ENCODE assay signal across 19 cellular contexts in genomic region chr4:176779421-176779820, GRCh38. TPM values are rescaled to one million over a fixed set of nuclear protein-coding genes. Genes with fewer than 3 reads are reported as not detected.
DNase-seq lines count a peak whose midpoint lies in the region; ATAC-seq, FAIRE-seq and TF ChIP-seq lines count a peak whose summit lies in the region.
"Had no signal": no experiment of that assay in that cellular context is flagged by ENCODE, and none has a peak within 500 bp of the region (broad histone marks: within the 10 kb centered on the region; RNA-seq: fewer than 3 reads in every experiment).

No MANE protein-coding gene starts in this region.

- peak overlapping the region; percentile 38; the same call in 1 of the 2 replicates for H2BK20ac ChIP-seq in IMR-90 (ENCODE audit: low read depth, low read length)

- no TSS peak for BruUV-seq in IMR-90 (replicated peaks; lab: Mats Ljungman, UMichigan)
- BruUV-seq in PC-9 (replicated peaks; lab: Mats Ljungman, UMichigan), result no TSS peak

- H3K9me3 ChIP-seq in IMR-90 (ENCODE audit: control insufficient read depth, insufficient read depth, low read length), result no peaks in the 10 kb centered on the region
- no peaks in the 10 kb centered on the region for H3K9me3 ChIP-seq in astrocyte (ENCODE audit: insufficient read depth, low read depth, low read length)
- H3K9me3 ChIP-seq in osteoblast (ENCODE audit: low read depth, low read length), result no peaks in the 10 kb centered on the region
- no peaks in the 10 kb centered on the region for H3K9me3 ChIP-seq in PC-9 (ENCODE audit: insufficient read depth, low read depth)
- H3K9me3 ChIP-seq in uterus, result no peaks in the 10 kb centered on the region
- H3K9me3 ChIP-seq: Peyer's patch had no signal

- no peak for TF ChIP-seq RAD21 in IMR-90 (IDR thresholded peaks at IDR 0.05; ENCODE audit: low read length)

- no peaks in the 10 kb centered on the region for H3K9me3 Mint-ChIP-seq in astrocyte (ENCODE audit: unreplicated experiment)
- H3K9me3 Mint-ChIP-seq in activated T-cell treated with anti-CD3 and anti-CD28 coated beads, Interleukin-2, amount 50 U/mL, for 72 hours, result peaks cover 0 to 1% of the 10 kb centered on the region in 2 donors

- H3K36me3 Mint-ChIP-seq in astrocyte (ENCODE audit: low read depth, unreplicated experiment), result no peaks in the 10 kb centered on the region
- H3K36me3 Mint-ChIP-seq in activated T-cell treated with anti-CD3 and anti-CD28 coated beads, Interleukin-2, amount 50 U/mL, for 72 hours (ENCODE audit: insufficient read depth in 2 of 2), result no peaks in the 10 kb centered on the region

- in situ Hi-C loops in ACHN (cut with HindIII; ENCODE audit: low pct_ligation_motif_present, low pct_unique_long_range_greater_than_20kb, low sequenced_read_pairs), result no loop called here
- in situ Hi-C loops in IMR-90 (cut with MboI; ENCODE audit: low sequenced_read_pairs), result loop anchor here (25.0 kb wide), 2 partner anchors 392 to 558 kb away; no protein-coding TSS in a partner anchor

- H3K79me1 ChIP-seq in IMR-90 (ENCODE audit: low read depth in 1 of 2, low read length in 2 of 2), result peaks cover 0 to 8% of the 10 kb centered on the region in 2 experiments; a peak in 2 of 4 replicates

- TF ChIP-seq POLR2A in IMR-90 (IDR thresholded peaks at IDR 0.05; ENCODE audit: low read depth, low read length) (no peak), uterus (IDR thresholded peaks at IDR 0.05) (no peak)

- no peak overlapping the region for H3K4me3 ChIP-seq in IMR-90 (ENCODE audit: insufficient read depth, low read depth, low read length)
- no peak overlapping the region for H3K4me3 ChIP-seq in astrocyte (ENCODE audit: insufficient read depth, low read depth, low read length)
- H3K4me3 ChIP-seq in osteoblast (ENCODE audit: insufficient read depth, low read length), result no peak overlapping the region
- no peak overlapping the region for H3K4me3 ChIP-seq in PC-9
- H3K4me3 ChIP-seq in uterus, result no peak overlapping the region
- H3K4me3 ChIP-seq: Peyer's patch had no signal

- DNase-seq in ACHN, result peak; percentile 72
- no peak for DNase-seq in IMR-90
- DNase-seq in astrocyte (ENCODE audit: low read depth), result no peak
- no peak for DNase-seq in osteoblast (ENCODE audit: insufficient read length, low spot score, missing footprints)
- no peak for DNase-seq in activated T-cell treated with anti-CD3 and anti-CD28 coated beads, Interleukin-2, amount 50 U/mL, for 72 hours
- DNase-seq in PC-9, result no peak
- DNase-seq in DMS79 treated with DMSO at 0.1 percent for 48 hours (lab: John Stamatoyannopoulos, UW), result no peak
- no peak for DNase-seq in uterus
- DNase-seq: C1 segment of cervical spinal cord, DMS79, NCI-H1417 treated with DMSO at 0.1 percent for 48 hours, NCI-H187 treated with DMSO at 0.1 percent for 48 hours, NCI-H226, NCI-H524 treated with DMSO at 0.1 percent for 48 hours, Peyer's patch, SHP77 had no signal

- H4K20me1 ChIP-seq in IMR-90 (ENCODE audit: insufficient read depth, low read length) (peaks cover 59% of the 10 kb centered on the region; the same call in 1 of the 2 replicates), astrocyte (ENCODE audit: insufficient read depth, low read length) (peaks cover 5% of the 10 kb centered on the region), osteoblast (ENCODE audit: insufficient read depth, low read length) (peaks cover 73% of the 10 kb centered on the region), PC-9 (ENCODE audit: insufficient read depth) (no peaks in the 10 kb centered on the region)

- H2AFZ ChIP-seq in IMR-90 (replicated peaks; ENCODE audit: low read length, poor library complexity) (no peak overlapping the region), astrocyte (ENCODE audit: low read depth, low read length) (no peak overlapping the region), osteoblast (ENCODE audit: low read length) (no peak overlapping the region), PC-9 (no peak overlapping the region)

- 0 out of 2 replicates have a peak overlapping the region, but pooled peaks have one; percentile 25 for H4K5ac ChIP-seq in IMR-90 (ENCODE audit: low read depth, low read length)

- H3K9ac ChIP-seq in IMR-90 (ENCODE audit: low read depth, low read length) (no peak overlapping the region), astrocyte (ENCODE audit: low read length) (no peak overlapping the region)
- H3K9ac ChIP-seq: KMS-11 had no signal

- H4K8ac ChIP-seq in IMR-90 (ENCODE audit: low read depth in 2 of 2, low read length in 2 of 2), result no peak overlapping the region

- peaks cover 30% of the 10 kb centered on the region for H3K4me1 Mint-ChIP-seq in astrocyte (ENCODE audit: low read depth, unreplicated experiment)
- no peaks in the 10 kb centered on the region for H3K4me1 Mint-ChIP-seq in activated T-cell treated with anti-CD3 and anti-CD28 coated beads, Interleukin-2, amount 50 U/mL, for 72 hours (ENCODE audit: low read depth)

- TF ChIP-seq CTCF in IMR-90 (conservative IDR thresholded peaks at IDR 0.05; ENCODE audit: low read depth, low read length) (no peak), astrocyte (IDR thresholded peaks at IDR 0.05; ENCODE audit: insufficient read depth, low read depth, low read length) (no peak), osteoblast (IDR thresholded peaks at IDR 0.05; ENCODE audit: extremely low read depth, low read depth, low read length) (no peak), PC-9 (conservative IDR thresholded peaks at IDR 0.05) (no peak), uterus (IDR thresholded peaks at IDR 0.05) (no peak)

- no peak overlapping the region for H3K56ac ChIP-seq in IMR-90 (ENCODE audit: extremely low read depth, insufficient read depth, low read length)

- no peak for ATAC-seq in IMR-90 (ENCODE audit: low read depth)
- ATAC-seq in activated T-cell treated with anti-CD3 and anti-CD28 coated beads, Interleukin-2, amount 50 U/mL, for 72 hours (replicated peaks in 1 of 2), result no peak

- peak overlapping the region; percentile 29; the same call in 1 of the 3 replicates for H2BK15ac ChIP-seq in IMR-90 (ENCODE audit: low read depth, low read length)

- 100% methylated on average over 1 of the region's 4 CpGs; no CpG with 5 or more reads in 1 of the 2 experiments for WGBS in IMR-90 (ENCODE audit: extremely low coverage in 2 of 2, insufficient read length in 1 of 2), 2 experiments

- H4K91ac ChIP-seq in IMR-90 (ENCODE audit: insufficient read depth, low read depth, low read length), result peak overlapping the region; percentile 15; the same call in 1 of the 2 replicates

- H3K9me1 ChIP-seq in IMR-90 (ENCODE audit: insufficient read depth, low read length), result peaks cover 3% of the 10 kb centered on the region; the same call in 1 of the 2 replicates

- H3K4me2 ChIP-seq in IMR-90 (ENCODE audit: low read depth, low read length) (no peak overlapping the region), astrocyte (ENCODE audit: low read length) (no peak overlapping the region), osteoblast (ENCODE audit: insufficient read depth, low read length) (peak overlapping the region; percentile 53), PC-9 (no peak overlapping the region)
- H3K4me2 ChIP-seq: KMS-11 had no signal

- no peak overlapping the region for H2AK9ac ChIP-seq in IMR-90 (replicated peaks; ENCODE audit: low read depth, low read length, poor library complexity)

- H3K9me2 ChIP-seq in PC-9 (ENCODE audit: insufficient read depth), result no peaks in the 10 kb centered on the region

- FAIRE-seq in astrocyte (lab: Jason Lieb, UNC), result no peak
- FAIRE-seq: H54 had no signal

- dilution Hi-C loops in IMR-90 (cut with HindIII; ENCODE audit: low sequenced_read_pairs, unreplicated experiment), result no loop called here

- H3K4me3 Mint-ChIP-seq in astrocyte (ENCODE audit: unreplicated experiment), result no peak overlapping the region
- no peak overlapping the region for H3K4me3 Mint-ChIP-seq in activated T-cell treated with anti-CD3 and anti-CD28 coated beads, Interleukin-2, amount 50 U/mL, for 72 hours

- H3K36me3 ChIP-seq in IMR-90 (ENCODE audit: control insufficient read depth, insufficient read depth, low read length) (no peaks in the 10 kb centered on the region), astrocyte (ENCODE audit: insufficient read depth, low read length) (no peaks in the 10 kb centered on the region), osteoblast (ENCODE audit: insufficient read depth, low read length) (peaks cover 20% of the 10 kb centered on the region), PC-9 (ENCODE audit: low read depth) (no peaks in the 10 kb centered on the region), uterus (no peaks in the 10 kb centered on the region)
- H3K36me3 ChIP-seq: Peyer's patch had no signal

- POLR2A ChIA-PET in IMR-90 (lab: Charles Lee; ENCODE audit: unreplicated experiment), result no interaction called here
- POLR2A ChIA-PET in PC-9 (lab: Charles Lee; ENCODE audit: unreplicated experiment), result no interaction called here

- peak overlapping the region; percentile 77 for H2BK5ac ChIP-seq in IMR-90 (ENCODE audit: low read depth, low read length, poor library complexity, severe bottlenecking)

- no peak overlapping the region for H3K14ac ChIP-seq in IMR-90 (replicated peaks; ENCODE audit: low read depth, low read length)

- CTCF ChIA-PET in IMR-90 (lab: Yijun Ruan, JAX) (interaction anchor here (1.0 kb wide), 1 partner anchor 9 kb away, joined by 3 read pairs; no protein-coding TSS in a partner anchor), PC-9 (lab: Charles Lee) (no interaction called here)

- no peak overlapping the region; the same call in 1 of the 2 replicates for H3K18ac ChIP-seq in IMR-90 (ENCODE audit: low read depth, low read length)

- H3K23ac ChIP-seq in IMR-90 (ENCODE audit: low read depth, low read length), result 0 out of 2 replicates have a peak overlapping the region, but pooled peaks have one; percentile 13

- peaks cover 6% of the 10 kb centered on the region for H3F3A ChIP-seq in PC-9 (ENCODE audit: insufficient read depth, low read depth)

- H3K27me3 Mint-ChIP-seq in astrocyte (ENCODE audit: low read depth, unreplicated experiment), result no peaks in the 10 kb centered on the region
- H3K27me3 Mint-ChIP-seq in activated T-cell treated with anti-CD3 and anti-CD28 coated beads, Interleukin-2, amount 50 U/mL, for 72 hours (ENCODE audit: low read depth), result no peaks in the 10 kb centered on the region

- H3K27ac Mint-ChIP-seq in astrocyte (ENCODE audit: unreplicated experiment), result no peak overlapping the region
- H3K27ac Mint-ChIP-seq in activated T-cell treated with anti-CD3 and anti-CD28 coated beads, Interleukin-2, amount 50 U/mL, for 72 hours, result no peak overlapping the region

- peaks cover 100% of the 10 kb centered on the region for H3K79me2 ChIP-seq in astrocyte (ENCODE audit: insufficient read depth, low read length)
- H3K79me2 ChIP-seq in osteoblast (ENCODE audit: insufficient read depth, low read length), result peaks cover 98% of the 10 kb centered on the region
- no peaks in the 10 kb centered on the region for H3K79me2 ChIP-seq in PC-9 (ENCODE audit: low read depth)

- no peak overlapping the region for H2AK5ac ChIP-seq in IMR-90 (ENCODE audit: low read depth, low read length)

- H3K27ac ChIP-seq in IMR-90 (ENCODE audit: insufficient read depth, low read length) (no peak overlapping the region; the same call in 1 of the 2 replicates), astrocyte (ENCODE audit: low read depth, low read length) (peak overlapping the region; percentile 18), osteoblast (ENCODE audit: low read depth, low read length) (peak overlapping the region; percentile 72), PC-9 (no peak overlapping the region), uterus (no peak overlapping the region)
- H3K27ac ChIP-seq: KMS-11, Peyer's patch had no signal

- intact Hi-C loops in IMR-90 (cut with micrococcal nuclease), result no loop called here
- intact Hi-C loops in PC-9 (cut with micrococcal nuclease; ENCODE audit: unreplicated experiment), result loop anchor here (5.0 kb wide), 1 partner anchor 402 kb away; no protein-coding TSS in a partner anchor
- intact Hi-C loops in uterus (cut with DNase I; ENCODE audit: low total_unique reads), result no loop called here

- H3K4ac ChIP-seq in IMR-90 (ENCODE audit: low read depth, low read length), result no peak overlapping the region

- peak overlapping the region; percentile 44; the same call in 1 of the 2 replicates for H2BK120ac ChIP-seq in IMR-90 (ENCODE audit: low read depth, low read length)

- H3K27me3 ChIP-seq in IMR-90 (ENCODE audit: control insufficient read depth, insufficient read depth, low read length), result no peaks in the 10 kb centered on the region
- no peaks in the 10 kb centered on the region for H3K27me3 ChIP-seq in astrocyte (ENCODE audit: insufficient read depth, low read length)
- no peaks in the 10 kb centered on the region for H3K27me3 ChIP-seq in osteoblast (ENCODE audit: insufficient read depth, low read length)
- no peaks in the 10 kb centered on the region for H3K27me3 ChIP-seq in PC-9 (ENCODE audit: insufficient read depth, low read depth)
- no peaks in the 10 kb centered on the region for H3K27me3 ChIP-seq in uterus
- H3K27me3 ChIP-seq: Peyer's patch had no signal

- H3K4me1 ChIP-seq in IMR-90 (ENCODE audit: control insufficient read depth, insufficient read depth, low read length) (peaks cover 14% of the 10 kb centered on the region), astrocyte (ENCODE audit: insufficient read depth, low read length) (peaks cover 34% of the 10 kb centered on the region), osteoblast (ENCODE audit: insufficient read depth, low read length) (peaks cover 87% of the 10 kb centered on the region), PC-9 (replicated peaks; ENCODE audit: insufficient read depth) (peaks cover 27% of the 10 kb centered on the region), uterus (no peaks in the 10 kb centered on the region)
- H3K4me1 ChIP-seq: Peyer's patch had no signal

RNA-seq across cellular contexts. Expression of gene VEGFC, which starts 13.3 kb away (rescaled TPM):
- total RNA-seq in IMR-90 (2012; rRNA removed) (22.9 and 26.9 TPM in 2 replicates), astrocyte (20.3 and 24.2 TPM in 2 replicates), osteoblast (55.4 and 56.9 TPM in 2 replicates), PC-9 (2021) (8.7 and 8.8 TPM in 2 replicates), uterus (10 to 100 TPM in 3 of 4 donors, 1 to 10 TPM in 1; 3.8 to 31.5 (median 14.6) TPM)
- 43.7 and 49.7 TPM in 2 replicates for polyA plus RNA-seq in IMR-90 (2012; rRNA removed)
- 22.0 and 30.2 TPM in 2 replicates for polyA plus RNA-seq in IMR-90 (2012; cell fraction: cytosol; rRNA removed)
- 15.5 and 65.2 TPM in 2 replicates for polyA plus RNA-seq in IMR-90 (2012; cell fraction: nucleus; rRNA removed; ENCODE audit: low replicate concordance)
- total RNA-seq in activated T-cell treated with anti-CD3 and anti-CD28 coated beads, Interleukin-2, amount 50 U/mL, for 72 hours, result not detected
- total RNA-seq: A673 had no signal

Comparison
In these comparisons a context has a peak if more than half of its experiments do, and no peak if none do; other contexts are left out.
1. H3K27ac ChIP-seq: peak in astrocyte (single experiment) and osteoblast (single experiment); none in IMR-90 (single experiment), PC-9 (single experiment) and uterus (0 of 2).